Comparison of ENCODE assay signal across 17 cellular contexts in the genomic region with DNA sequence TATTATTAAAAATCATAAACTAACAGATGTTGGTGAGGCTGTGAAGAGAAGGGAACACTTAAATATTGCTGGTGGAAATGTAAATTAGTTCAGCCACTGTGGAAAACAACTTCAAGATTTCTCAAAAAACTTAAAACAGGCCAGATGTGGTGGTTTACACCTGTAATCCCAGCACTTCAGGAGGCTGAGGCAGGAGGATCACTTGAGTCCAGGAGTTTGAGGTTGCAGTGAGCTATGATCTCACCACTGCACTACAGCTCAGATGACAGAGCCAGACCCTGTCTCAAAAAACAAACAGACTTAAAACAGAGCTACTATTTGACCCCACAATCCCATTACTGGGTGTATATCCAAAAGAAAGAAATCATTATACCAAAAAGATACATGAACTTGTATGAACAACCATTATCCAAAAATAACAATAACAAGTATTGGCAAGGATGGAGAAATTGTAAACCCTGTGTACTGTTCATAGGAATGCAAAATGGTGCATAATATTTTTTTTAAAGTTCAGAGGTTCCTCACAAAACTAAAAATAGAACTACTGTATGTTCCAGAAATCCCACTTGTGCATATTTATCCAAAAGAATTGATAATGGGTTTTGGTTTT. TPM values are rescaled to one million over a fixed set of nuclear protein-coding genes. Genes with fewer than 3 reads are reported as not detected.
A peak's percentile ranks its signal among the peaks of the same experiment; 100 is the strongest.
DNase-seq lines count a peak whose midpoint lies in the region; ATAC-seq and TF ChIP-seq lines count a peak whose summit lies in the region.
"Had no signal": no experiment of that assay in that cellular context is flagged by ENCODE, and none has a peak within 500 bp of the region (broad histone marks: within the 10 kb centered on the region; RNA-seq: fewer than 3 reads in every experiment).

No MANE protein-coding gene starts in this region.

- H3K4me3 ChIP-seq in lower lobe of right lung, result no peak overlapping the region
- no peak overlapping the region for H3K4me3 ChIP-seq in transverse colon
- H3K4me3 ChIP-seq: BLaER1, SJCRH30 had no signal

- no peak for DNase-seq in activated naive CD8-positive, alpha-beta T cell treated with anti-CD3 and anti-CD28 coated beads for 36 hours
- no peak for DNase-seq in T-cell
- DNase-seq in memory B cell (ENCODE audit: low spot score in 2 of 2), result no peak
- no peak for DNase-seq in NCI-H510A treated with DMSO at 0.1 percent for 48 hours (lab: John Stamatoyannopoulos, UW)
- no peak for DNase-seq in lower lobe of right lung
- no peak for DNase-seq in transverse colon
- DNase-seq in activated naive CD4-positive, alpha-beta T cell (lab: John Stamatoyannopoulos, UW), result no peak
- DNase-seq: GOT3, KBM-7, NCI-H1048, NCI-H2227 treated with DMSO at 0.1 percent for 48 hours, SJCRH30 had no signal

- H3K4me3 Mint-ChIP-seq in activated naive CD8-positive, alpha-beta T cell, result peak overlapping the region; percentile 6
- no peak overlapping the region for H3K4me3 Mint-ChIP-seq in activated naive CD8-positive, alpha-beta T cell treated with anti-CD3 and anti-CD28 coated beads for 36 hours
- H3K4me3 Mint-ChIP-seq in T-cell (peak overlapping the region in 2 of 3 donors; percentile 2 to 11), memory B cell (no peak overlapping the region)

- H3K27me3 Mint-ChIP-seq in activated naive CD8-positive, alpha-beta T cell, result no peaks in the 10 kb centered on the region
- no peaks in the 10 kb centered on the region for H3K27me3 Mint-ChIP-seq in activated naive CD8-positive, alpha-beta T cell treated with anti-CD3 and anti-CD28 coated beads for 36 hours
- no peaks in the 10 kb centered on the region for H3K27me3 Mint-ChIP-seq in T-cell
- no peaks in the 10 kb centered on the region for H3K27me3 Mint-ChIP-seq in memory B cell

- no peak for ATAC-seq in T-cell (replicated peaks in 1 of 4)
- ATAC-seq in memory B cell (ENCODE audit: low read depth), result no peak
- ATAC-seq in lower lobe of right lung, result no peak

- intact Hi-C loops in lower lobe of right lung (cut with DNase I) (no loop called here), transverse colon (cut with DNase I; ENCODE audit: low total_unique reads) (no loop called here)

- CTCF ChIA-PET in T-cell (lab: Charles Lee), result no interaction called here

- in situ Hi-C loops in transverse colon (cut with MboI; ENCODE audit: low pct_ligation_motif_present in 1 of 4, low pct_unique_long_range_greater_than_20kb in 1 of 4, low sequenced_read_pairs in 3 of 4), result no loop called here

- no peak for TF ChIP-seq EP300 in transverse colon (IDR thresholded peaks at IDR 0.05; ENCODE audit: low read depth)

- H3K4me1 ChIP-seq in lower lobe of right lung (peaks cover 15% of the 10 kb centered on the region), transverse colon (peaks cover 0 to 18% (median 1%) of the 10 kb centered on the region in 4 donors)
- H3K4me1 ChIP-seq: BLaER1, SJCRH30 had no signal

- POLR2A ChIA-PET in T-cell (lab: Charles Lee), result interaction anchor here in 1 of 2 donors (0.6 kb wide), 1 partner anchor 325 kb away, joined by 3 read pairs; no protein-coding TSS in a partner anchor

- TF ChIP-seq CTCF in lower lobe of right lung (IDR thresholded peaks at IDR 0.05), result no peak
- TF ChIP-seq CTCF in transverse colon (IDR thresholded peaks at IDR 0.05), result no peak

- H3K27ac ChIP-seq in lower lobe of right lung (no peak overlapping the region), transverse colon (no peak overlapping the region)
- H3K27ac ChIP-seq: 22Rv1, BLaER1, HL-60, RWPE1, SJCRH30 had no signal

- peaks cover 17% of the 10 kb centered on the region for H3K9me3 Mint-ChIP-seq in activated naive CD8-positive, alpha-beta T cell (ENCODE audit: low read depth)
- peaks cover 39% of the 10 kb centered on the region for H3K9me3 Mint-ChIP-seq in activated naive CD8-positive, alpha-beta T cell treated with anti-CD3 and anti-CD28 coated beads for 36 hours
- peaks cover 10 to 21% (median 15%) of the 10 kb centered on the region in 3 donors for H3K9me3 Mint-ChIP-seq in T-cell
- peaks cover 9% of the 10 kb centered on the region for H3K9me3 Mint-ChIP-seq in memory B cell

- H3K27ac Mint-ChIP-seq in activated naive CD8-positive, alpha-beta T cell, result peak overlapping the region; percentile 65
- H3K27ac Mint-ChIP-seq in activated naive CD8-positive, alpha-beta T cell treated with anti-CD3 and anti-CD28 coated beads for 36 hours, result no peak overlapping the region
- peak overlapping the region; percentile 27 to 71 for H3K27ac Mint-ChIP-seq in T-cell
- H3K27ac Mint-ChIP-seq in memory B cell, result peak overlapping the region; percentile 75

- H3K4me1 Mint-ChIP-seq in activated naive CD8-positive, alpha-beta T cell (ENCODE audit: low read depth), result peaks cover 69% of the 10 kb centered on the region
- H3K4me1 Mint-ChIP-seq in activated naive CD8-positive, alpha-beta T cell treated with anti-CD3 and anti-CD28 coated beads for 36 hours, result peaks cover 48% of the 10 kb centered on the region
- peaks cover 63 to 77% (median 72%) of the 10 kb centered on the region in 3 donors for H3K4me1 Mint-ChIP-seq in T-cell
- peaks cover 47% of the 10 kb centered on the region for H3K4me1 Mint-ChIP-seq in memory B cell

- H3K27me3 ChIP-seq in lower lobe of right lung (ENCODE audit: low read depth) (no peaks in the 10 kb centered on the region), transverse colon (no peaks in the 10 kb centered on the region)
- H3K27me3 ChIP-seq: BLaER1, SJCRH30 had no signal

- peaks cover 22% of the 10 kb centered on the region for H3K36me3 Mint-ChIP-seq in activated naive CD8-positive, alpha-beta T cell
- peaks cover 73% of the 10 kb centered on the region for H3K36me3 Mint-ChIP-seq in activated naive CD8-positive, alpha-beta T cell treated with anti-CD3 and anti-CD28 coated beads for 36 hours
- H3K36me3 Mint-ChIP-seq in T-cell (peaks cover 48% of the 10 kb centered on the region), memory B cell (peaks cover 26% of the 10 kb centered on the region)

- no peak for TF ChIP-seq POLR2A in transverse colon (IDR thresholded peaks at IDR 0.05)

- H3K36me3 ChIP-seq in lower lobe of right lung (no peaks in the 10 kb centered on the region), transverse colon (no peaks in the 10 kb centered on the region)
- H3K36me3 ChIP-seq: SJCRH30 had no signal

- H3K9me3 ChIP-seq in lower lobe of right lung (peaks cover 4% of the 10 kb centered on the region), transverse colon (peaks cover 0 to 3% of the 10 kb centered on the region in 2 donors)

RNA-seq across cellular contexts. Expression of gene ZNF148, which starts 25.5 kb away (rescaled TPM):
- 10 to 100 TPM; 33.8 to 34.3 TPM for total RNA-seq in activated naive CD8-positive, alpha-beta T cell treated with anti-CD3 and anti-CD28 coated beads for 36 hours
- total RNA-seq in T-cell, result 10 to 100 TPM; 46.5 to 50.6 (median 50.4) TPM
- 48.2 TPM for total RNA-seq in lower lobe of right lung
- 10 to 100 TPM; 23.6 to 30.3 (median 27.6) TPM for total RNA-seq in transverse colon

Comparison
In these comparisons a context has a peak if more than half of its experiments do, and no peak if none do; other contexts are left out.
1. H3K4me3 Mint-ChIP-seq: peak in activated naive CD8-positive, alpha-beta T cell (single experiment) and T-cell (2 of 3); none in activated naive CD8-positive, alpha-beta T cell treated with anti-CD3 and anti-CD28 coated beads for 36 hours (single experiment) and memory B cell (single experiment).